Comparison of ENCODE assay signal across 8 cellular contexts in genomic region chr1:119582801-119583200, GRCh38.
A peak's percentile ranks its signal among the peaks of the same experiment; 100 is the strongest.
DNase-seq lines count a peak whose midpoint lies in the region; ATAC-seq, FAIRE-seq and TF ChIP-seq lines count a peak whose summit lies in the region.

No MANE protein-coding gene starts in this region.

- H4K20me1 ChIP-seq in endothelial cell of umbilical vein (replicated peaks; ENCODE audit: control insufficient read depth, extremely low read depth, insufficient read depth, low read length), result no peaks in the 10 kb centered on the region

- H3K9me1 ChIP-seq in endothelial cell of umbilical vein (replicated peaks; ENCODE audit: control insufficient read depth, extremely low read depth, insufficient read depth, low read length), result no peaks in the 10 kb centered on the region

- no TSS peak for BruUV-seq in endothelial cell of umbilical vein (replicated peaks; lab: Mats Ljungman, UMichigan)

- peak; percentile 6 for DNase-seq in stimulated activated CD4-positive, alpha-beta T cell treated with anti-CD3 and anti-CD28 coated beads, Interleukin-1b, Interleukin-23, amount 100 ng/mL, for 48 hours
- no peak for DNase-seq in stimulated activated CD4-positive, alpha-beta T cell treated with anti-CD3 and anti-CD28 coated beads, Interleukin-4, amount 100 ng/mL, for 4 hours
- DNase-seq in MG63 (peak; percentile 55), SK-MEL-5 (ENCODE audit: low read depth, low spot score) (peak; percentile 87), endothelial cell of umbilical vein (ENCODE audit: low read depth, low spot score) (peak; percentile 62), myocyte (ENCODE audit: low read depth) (peak; percentile 87)

- no peaks in the 10 kb centered on the region for H3K27me3 ChIP-seq in MG63
- H3K27me3 ChIP-seq in endothelial cell of umbilical vein (ENCODE audit: control insufficient read depth in 2 of 2, insufficient read depth in 2 of 2, low read length in 2 of 2), result no peaks in the 10 kb centered on the region

- H3K4me2 ChIP-seq in endothelial cell of umbilical vein (ENCODE audit: insufficient read depth, low read length), result no peak overlapping the region

- POLR2A ChIA-PET in endothelial cell of umbilical vein (lab: Charles Lee), result no interaction called here

- ATAC-seq in GM18519 (IDR thresholded peaks at IDR 0.05; ENCODE audit: low FRiP score, unreplicated experiment) (no peak), GM21367 (IDR thresholded peaks at IDR 0.05; ENCODE audit: unreplicated experiment) (no peak)

- dilution Hi-C loops in endothelial cell of umbilical vein (cut with MboI; ENCODE audit: extremely low pct_ligation_motif_present, low sequenced_read_pairs), result no loop called here

- H3K4me1 ChIP-seq in endothelial cell of umbilical vein (ENCODE audit: control insufficient read depth, extremely low read depth, insufficient read depth, low read length), result no peaks in the 10 kb centered on the region

- H3K27ac ChIP-seq in endothelial cell of umbilical vein (ENCODE audit: insufficient read depth, low read depth, low read length), result no peak overlapping the region

- no peak for TF ChIP-seq POLR2A in endothelial cell of umbilical vein (IDR thresholded peaks at IDR 0.05; ENCODE audit: low read depth, low read length)

- intact Hi-C loops in endothelial cell of umbilical vein (cut with micrococcal nuclease), result loop anchor here (1.0 to 10.0 kb wide), 3 partner anchors 28 to 222 kb away; no protein-coding TSS in a partner anchor

- FAIRE-seq in endothelial cell of umbilical vein (lab: Jason Lieb, UNC), result peak; percentile 77

- no peaks in the 10 kb centered on the region for H3K36me3 ChIP-seq in MG63
- H3K36me3 ChIP-seq in endothelial cell of umbilical vein (ENCODE audit: control insufficient read depth in 2 of 2, extremely low read depth in 1 of 2, insufficient read depth in 2 of 2, low read length in 2 of 2), result no peaks in the 10 kb centered on the region

- peak; percentile 54 to 67 for TF ChIP-seq CTCF in endothelial cell of umbilical vein (IDR thresholded peaks at IDR 0.05; ENCODE audit: extremely low read depth in 1 of 2, insufficient read depth in 1 of 2, low read depth in 1 of 2, low read length in 2 of 2)

- no peak overlapping the region for H3K4me3 ChIP-seq in MG63
- H3K4me3 ChIP-seq in endothelial cell of umbilical vein (replicated peaks in 1 of 3; ENCODE audit: insufficient read depth in 1 of 3, low read depth in 1 of 3, low read length in 3 of 3), result no peak overlapping the region

- no peaks in the 10 kb centered on the region for H3K79me2 ChIP-seq in endothelial cell of umbilical vein (ENCODE audit: control insufficient read depth, insufficient read depth, low read length)

- CTCF ChIA-PET in endothelial cell of umbilical vein (lab: Charles Lee), result interaction anchor here (1.0 to 2.9 kb wide), 3 partner anchors 26 to 93 kb away, joined by 4 to 23 read pairs (median 7); no protein-coding TSS in a partner anchor

- in situ Hi-C loops in SK-MEL-5 (cut with HindIII; ENCODE audit: low pct_unique_long_range_greater_than_20kb, low sequenced_read_pairs), result no loop called here

- H3K9me3 ChIP-seq in MG63 (no peaks in the 10 kb centered on the region; the same call in 1 of the 2 replicates), endothelial cell of umbilical vein (replicated peaks; ENCODE audit: control insufficient read depth, insufficient read depth, low read length) (no peaks in the 10 kb centered on the region)

- no peak overlapping the region for H3K9ac ChIP-seq in endothelial cell of umbilical vein (replicated peaks; ENCODE audit: extremely low read depth, insufficient read depth, low read length)

- H2AFZ ChIP-seq in endothelial cell of umbilical vein (ENCODE audit: low read depth, low read length), result no peak overlapping the region

TF ChIP-seq in endothelial cell of umbilical vein, 7 proteins besides CTCF, POLR2A, EP300 and RAD21:
- no peak for TF ChIP-seq POLR2AphosphoS5 (IDR thresholded peaks at IDR 0.05; ENCODE audit: insufficient read depth, low read depth, low read length)
- TF ChIP-seq EZH2 (IDR thresholded peaks at IDR 0.05; ENCODE audit: borderline replicate concordance, low read depth, low read length, severe bottlenecking), result no peak
- no peak for TF ChIP-seq FOS (IDR thresholded peaks at IDR 0.05; ENCODE audit: borderline replicate concordance, insufficient read depth, low read length)
- no peak for TF ChIP-seq MYC (IDR thresholded peaks at IDR 0.05; ENCODE audit: low read depth, low read length)
- TF ChIP-seq GATA2 (IDR thresholded peaks at IDR 0.05; ENCODE audit: insufficient read depth, insufficient read length, low read depth, low read length), result no peak
- TF ChIP-seq MAX (IDR thresholded peaks at IDR 0.05; ENCODE audit: insufficient read depth, insufficient read length), result no peak
- no peak for TF ChIP-seq JUN (IDR thresholded peaks at IDR 0.05; ENCODE audit: borderline replicate concordance, insufficient read depth, insufficient read length, low read depth)
TF ChIP-seq in endothelial cell of umbilical vein: peak in this region for 0.

Comparison
In these comparisons a context has a peak if more than half of its experiments do, and no peak if none do; other contexts are left out.
1. DNase-seq: peak in stimulated activated CD4-positive, alpha-beta T cell treated with anti-CD3 and anti-CD28 coated beads, Interleukin-1b, Interleukin-23, amount 100 ng/mL, for 48 hours (single experiment), MG63 (single experiment), SK-MEL-5 (single experiment), endothelial cell of umbilical vein (single experiment) and myocyte (single experiment); none in stimulated activated CD4-positive, alpha-beta T cell treated with anti-CD3 and anti-CD28 coated beads, Interleukin-4, amount 100 ng/mL, for 4 hours (0 of 2).